In genomic region chr13:75442736-75443234, GRCh38 we compare ENCODE assay signal across 27 cellular contexts. TPM values are rescaled to one million over a fixed set of nuclear protein-coding genes. Genes with fewer than 3 reads are reported as not detected.
A peak's percentile ranks its signal among the peaks of the same experiment; 100 is the strongest.
DNase-seq lines count a peak whose midpoint lies in the region; ATAC-seq and TF ChIP-seq lines count a peak whose summit lies in the region.
"Had no signal": no experiment of that assay in that cellular context is flagged by ENCODE, and none has a peak within 500 bp of the region (broad histone marks: within the 10 kb centered on the region; RNA-seq: fewer than 3 reads in every experiment).

No MANE protein-coding gene starts in this region.

- H3K27ac ChIP-seq in gastrocnemius medialis (peak overlapping the region; percentile 90 to 98 (median 93)), RWPE1 (no peak overlapping the region)
- H3K27ac ChIP-seq: ascending aorta; BLaER1 treated with 17β-estradiol and CSF1 and Interleukin-3, amounts not matched to agents 10 nM and 100 nM; HL-60; left lung; upper lobe of right lung had no signal

- POLR2A ChIA-PET in RWPE1 (lab: Yijun Ruan, JAX; ENCODE audit: low non-redundant PET), result no interaction called here

- H3K4me1 ChIP-seq in gastrocnemius medialis, result peaks cover 72 to 78% of the 10 kb centered on the region in 2 donors
- H3K4me1 ChIP-seq: ascending aorta; BLaER1 treated with 17β-estradiol and CSF1 and Interleukin-3, amounts not matched to agents 10 nM and 100 nM; left lung had no signal

- no peaks in the 10 kb centered on the region for H3K27me3 ChIP-seq in gastrocnemius medialis
- H3K27me3 ChIP-seq: ascending aorta; BLaER1 treated with 17β-estradiol and CSF1 and Interleukin-3, amounts not matched to agents 10 nM and 100 nM; left lung; upper lobe of right lung had no signal

- intact Hi-C loops in left colon (cut with DNase I, micrococcal nuclease), result no loop called here
- intact Hi-C loops in gastrocnemius medialis (cut with DNase I; ENCODE audit: low total_unique reads), result no loop called here

- CTCF ChIA-PET in RWPE1 (lab: Yijun Ruan, JAX), result no interaction called here

- in situ Hi-C loops in gastrocnemius medialis (cut with MboI; ENCODE audit: low sequenced_read_pairs in 4 of 4), result no loop called here

- DNase-seq in NCI-H69 (lab: John Stamatoyannopoulos, UW), result peak; percentile 19
- peak; percentile 20 for DNase-seq in fibroblast of villous mesenchyme (ENCODE audit: low read depth)
- DNase-seq in left colon, result peak in 1 of 2 donors; percentile 28
- DNase-seq in gastrocnemius medialis, result no peak
- no peak for DNase-seq in hippocampal formation (lab: John Stamatoyannopoulos, UW)
- DNase-seq in RWPE1 (ENCODE audit: low spot score), result no peak
- DNase-seq: activated CD4-positive, alpha-beta T cell treated with anti-CD3 and anti-CD28 coated beads for 36 hours; activated CD8-positive, alpha-beta T cell treated with anti-CD3 and anti-CD28 coated beads, Interleukin-2, amount 10 ng/mL, durations not matched to agents 7 days and 5 days; activated naive CD8-positive, alpha-beta T cell treated with anti-CD3 and anti-CD28 coated beads, Interleukin-2, amount 10 ng/mL, durations not matched to agents 7 days and 5 days; activated T-cell treated with anti-CD3 and anti-CD28 coated beads for 4 hours; caudate nucleus; glutamatergic neuron; HFFc6; left lung; naive thymus-derived CD4-positive, alpha-beta T cell; NCI-H146; NCI-H446 treated with DMSO at 0.1 percent for 48 hours; nucleus accumbens; OCI-M1; retina; SHP77; stimulated activated CD4-positive, alpha-beta T cell treated with anti-CD3 and anti-CD28 coated beads, Interleukin-4, amount 100 ng/mL, for 1 hour; upper lobe of right lung had no signal

- ATAC-seq in left colon (peak; percentile 71), gastrocnemius medialis (no peak), HG02623 (IDR thresholded peaks at IDR 0.05; ENCODE audit: unreplicated experiment) (no peak)
- ATAC-seq: activated CD4-positive, alpha-beta T cell treated with anti-CD3 and anti-CD28 coated beads for 36 hours; activated CD8-positive, alpha-beta T cell treated with anti-CD3 and anti-CD28 coated beads, Interleukin-2, amount 10 ng/mL, durations not matched to agents 7 days and 5 days; left lung; naive thymus-derived CD4-positive, alpha-beta T cell; upper lobe of right lung had no signal

- TF ChIP-seq CTCF in fibroblast of villous mesenchyme (IDR thresholded peaks at IDR 0.05; ENCODE audit: insufficient read depth, low read depth, low read length) (no peak), gastrocnemius medialis (IDR thresholded peaks at IDR 0.05 in 4 of 5, conservative IDR thresholded peaks at IDR 0.05 in 1 of 5) (no peak), RWPE1 (conservative IDR thresholded peaks at IDR 0.05; ENCODE audit: low read depth) (no peak)

- H3K4me3 ChIP-seq in fibroblast of villous mesenchyme (ENCODE audit: low read depth, low read length), result no peak overlapping the region
- H3K4me3 ChIP-seq in gastrocnemius medialis, result no peak overlapping the region
- H3K4me3 ChIP-seq: ascending aorta; BLaER1 treated with 17β-estradiol and CSF1 and Interleukin-3, amounts not matched to agents 10 nM and 100 nM; left lung; upper lobe of right lung had no signal

- no peaks in the 10 kb centered on the region for H3K9me3 ChIP-seq in gastrocnemius medialis
- H3K9me3 ChIP-seq: ascending aorta, left lung, upper lobe of right lung had no signal

- no peak for TF ChIP-seq POLR2A in gastrocnemius medialis (IDR thresholded peaks at IDR 0.05)

- H3K36me3 ChIP-seq in gastrocnemius medialis, result no peaks in the 10 kb centered on the region
- H3K36me3 ChIP-seq: ascending aorta, left lung, upper lobe of right lung had no signal

RNA-seq across cellular contexts. Expression of gene TBC1D4, which starts 39.2 kb away (rescaled TPM):
- 28.7 and 34.5 TPM in 2 replicates for total RNA-seq in fibroblast of villous mesenchyme
- total RNA-seq in left colon, result 10 to 100 TPM; 19.4 to 19.8 TPM
- 100 to 1,000 TPM in 3 of 4 donors, 10 to 100 TPM in 1; 49.9 to 279 (median 211) TPM for total RNA-seq in gastrocnemius medialis

Comparison
In these comparisons a context has a peak if more than half of its experiments do, and no peak if none do; other contexts are left out.
1. DNase-seq: peak in NCI-H69 (single experiment) and fibroblast of villous mesenchyme (single experiment); none in gastrocnemius medialis (0 of 2), hippocampal formation (0 of 2) and RWPE1 (single experiment).